12 cellular contexts compared by ENCODE assay signal in the genomic region with DNA sequence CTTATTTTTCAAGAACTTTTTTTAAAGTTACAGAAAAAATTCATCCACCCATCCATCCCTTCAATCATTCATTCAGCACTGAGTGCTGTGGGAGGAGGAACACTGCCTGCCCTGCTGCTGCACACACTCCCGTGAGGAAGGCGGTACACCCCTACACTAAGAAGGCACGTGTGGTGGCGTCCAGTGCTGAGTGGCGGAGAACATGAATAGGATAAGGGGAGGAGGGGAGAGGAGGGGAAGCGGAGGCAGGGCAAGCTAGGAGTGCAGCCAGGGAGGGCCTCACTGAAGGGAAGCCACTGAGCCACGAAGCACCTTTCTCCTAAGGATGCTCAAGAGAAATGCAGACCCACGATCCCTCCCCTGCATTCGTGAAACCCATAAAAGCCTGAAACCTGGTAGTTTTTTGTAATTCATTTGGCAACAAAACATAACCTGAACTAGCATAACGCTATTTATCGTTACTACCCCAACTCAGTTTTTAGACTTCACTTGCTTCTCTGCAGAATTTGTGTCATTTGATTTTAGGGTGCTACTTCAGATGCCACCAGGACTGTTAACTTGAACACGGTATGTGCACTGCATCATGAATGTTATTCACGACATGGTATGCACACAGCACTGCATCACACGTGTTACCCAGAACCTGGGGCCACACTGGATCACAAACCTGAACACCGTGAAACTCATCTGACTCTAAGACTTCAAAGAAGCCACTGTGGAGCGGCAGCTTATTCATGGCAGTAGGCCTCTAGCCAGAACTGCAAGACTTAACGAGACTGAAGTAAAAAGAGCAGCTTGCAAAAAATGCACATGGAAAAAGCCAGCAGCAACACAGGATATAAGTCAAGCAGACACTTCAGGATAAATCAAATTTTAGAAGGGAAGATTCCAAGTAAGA. TPM values are rescaled to one million over a fixed set of nuclear protein-coding genes. Genes with fewer than 3 reads are reported as not detected.
A peak's percentile ranks its signal among the peaks of the same experiment; 100 is the strongest.
DNase-seq lines count a peak whose midpoint lies in the region; ATAC-seq, FAIRE-seq and TF ChIP-seq lines count a peak whose summit lies in the region.
"Had no signal": no experiment of that assay in that cellular context is flagged by ENCODE, and none has a peak within 500 bp of the region (broad histone marks: within the 10 kb centered on the region; RNA-seq: fewer than 3 reads in every experiment).

No MANE protein-coding gene starts in this region.

- TF ChIP-seq CTCF in OCI-LY7 (conservative IDR thresholded peaks at IDR 0.05; ENCODE audit: low read length): no peak
- TF ChIP-seq CTCF in H1 (IDR thresholded peaks at IDR 0.05; ENCODE audit: control extremely low read depth in 1 of 3, insufficient read depth in 1 of 3, low read depth in 1 of 3, low read length in 3 of 3): no peak
- TF ChIP-seq CTCF in thyroid gland (IDR thresholded peaks at IDR 0.05): no peak
- TF ChIP-seq CTCF in heart right ventricle (IDR thresholded peaks at IDR 0.05): no peak

- H4K5ac ChIP-seq in H1 (ENCODE audit: insufficient read length, low read depth, low read length): no peak overlapping the region

- H3K27ac ChIP-seq in OCI-LY7 (ENCODE audit: low read depth, low read length, poor library complexity, severe bottlenecking) (peak overlapping the region; percentile 87), H1 (ENCODE audit: low read depth, low read length) (no peak overlapping the region), thyroid gland (no peak overlapping the region), heart right ventricle (peak overlapping the region in 1 of 10 donors; percentile 86)

- no peak overlapping the region for H3K23ac ChIP-seq in H1 (ENCODE audit: insufficient read length)

- H2AK5ac ChIP-seq in H1 (ENCODE audit: low read depth, low read length): no peak overlapping the region

- H3K18ac ChIP-seq in H1 (ENCODE audit: extremely low read depth, low read length): no peak overlapping the region

- H3K36me3 ChIP-seq in OCI-LY7 (ENCODE audit: insufficient read depth, low read length) (peaks cover 28% of the 10 kb centered on the region), H1 (ENCODE audit: control insufficient read depth in 2 of 4, insufficient read depth in 4 of 4, low read length in 3 of 4) (peaks cover 0 to 10% (median 2%) of the 10 kb centered on the region in 4 experiments; a peak in 2 of 8 replicates), thyroid gland (no peaks in the 10 kb centered on the region), heart right ventricle (peaks cover 0 to 21% (median 0%) of the 10 kb centered on the region in 9 donors)
- H3K36me3 ChIP-seq: prostate gland had no signal

- H2BK5ac ChIP-seq in H1 (ENCODE audit: low read depth, low read length): no peak overlapping the region

- CTCF ChIA-PET in OCI-LY7 (lab: Charles Lee; ENCODE audit: unreplicated experiment): interaction anchor here (0.6 to 2.0 kb wide), 4 partner anchors 36 to 189 kb away, joined by 3 to 8 read pairs (median 5); no protein-coding TSS in a partner anchor
- CTCF ChIA-PET in H1 (lab: Charles Lee; ENCODE audit: partially characterized antibody): interaction anchor here (0.6 to 5.7 kb wide), 15 partner anchors 9 to 1466 kb away, joined by 3 to 51 read pairs (median 4); no protein-coding TSS in a partner anchor

- H3K4me2 ChIP-seq in OCI-LY7 (ENCODE audit: low read length) (peak overlapping the region; percentile 96), H1 (ENCODE audit: insufficient read depth in 1 of 2, low read depth in 2 of 2, low read length in 2 of 2) (no peak overlapping the region)

- H4K8ac ChIP-seq in H1 (ENCODE audit: extremely low read depth, insufficient read depth, low read length): no peak overlapping the region

- peaks cover 72% of the 10 kb centered on the region for H3K4me1 ChIP-seq in OCI-LY7 (ENCODE audit: insufficient read depth, low read length, poor library complexity, severe bottlenecking)
- peaks cover 3 to 14% (median 9%) of the 10 kb centered on the region in 4 experiments for H3K4me1 ChIP-seq in H1 (replicated peaks in 1 of 4; ENCODE audit: control insufficient read depth in 3 of 4, insufficient read depth in 4 of 4, low read length in 3 of 4)
- H3K4me1 ChIP-seq in thyroid gland: peaks cover 16 to 27% of the 10 kb centered on the region in 2 donors
- H3K4me1 ChIP-seq in heart right ventricle: peaks cover 7 to 60% (median 20%) of the 10 kb centered on the region in 9 donors

- H3K79me2 ChIP-seq in OCI-LY7 (ENCODE audit: insufficient read depth, low read depth, low read length) (peaks cover 44% of the 10 kb centered on the region; the same call in 1 of the 2 replicates), H1 (ENCODE audit: control insufficient read depth in 1 of 2, insufficient read depth in 2 of 2, low read length in 2 of 2) (no peaks in the 10 kb centered on the region; a peak in 1 of 4 replicates)

- ATAC-seq in GM21786 (IDR thresholded peaks at IDR 0.05; ENCODE audit: unreplicated experiment): no peak
- ATAC-seq in heart right ventricle: no peak

- peak overlapping the region; percentile 54 for H4K91ac ChIP-seq in H1 (replicated peaks; ENCODE audit: insufficient read length, low read length)

- DNase-seq in OCI-LY7 (ENCODE audit: low spot score) (peak; percentile 68), H1 (ENCODE audit: low read depth in 1 of 2, low spot score in 2 of 2) (no peak), thyroid gland (no peak), heart right ventricle (no peak)
- peak; percentile 43 to 53 for DNase-seq in activated T-cell treated with anti-CD3 and anti-CD28 coated beads, Interleukin-2, amount 50 U/mL, for 48 hours
- DNase-seq in stimulated activated naive CD4-positive, alpha-beta T cell (lab: John Stamatoyannopoulos, UW): peak; percentile 13 to 66 (median 34)
- DNase-seq in effector CD8-positive, alpha-beta T cell (lab: John Stamatoyannopoulos, UW): no peak
- DNase-seq: central memory CD4-positive, alpha-beta T cell; NCI-H1417; RPMI8226 had no signal

- no peak for FAIRE-seq in H1 (lab: Jason Lieb, UNC)

- H4K20me1 ChIP-seq in OCI-LY7 (ENCODE audit: insufficient read depth, low read length): no peaks in the 10 kb centered on the region
- peaks cover 0 to 2% of the 10 kb centered on the region in 2 experiments for H4K20me1 ChIP-seq in H1 (replicated peaks in 1 of 2; ENCODE audit: control insufficient read depth in 1 of 2, insufficient read depth in 2 of 2, low read length in 2 of 2)

- H3K23me2 ChIP-seq in H1 (ENCODE audit: low read depth, low read length): peaks cover 17% of the 10 kb centered on the region; the same call in 1 of the 2 replicates

- no TSS peak for BruUV-seq in OCI-LY7 (replicated peaks; lab: Mats Ljungman, UMichigan)

- H3K9me3 ChIP-seq in OCI-LY7 (ENCODE audit: low read length) (no peaks in the 10 kb centered on the region), H1 (ENCODE audit: insufficient read depth in 2 of 2, low read depth in 1 of 2, low read length in 1 of 2) (peaks cover 6 to 8% of the 10 kb centered on the region in 2 experiments), thyroid gland (no peaks in the 10 kb centered on the region), heart right ventricle (no peaks in the 10 kb centered on the region)
- H3K9me3 ChIP-seq: prostate gland had no signal

- TF ChIP-seq POLR2A in H1 (IDR thresholded peaks at IDR 0.05; ENCODE audit: control extremely low read depth in 1 of 2, low read depth in 2 of 2, low read length in 2 of 2): no peak
- TF ChIP-seq POLR2A in thyroid gland (IDR thresholded peaks at IDR 0.05): no peak

- peak overlapping the region; percentile 79 for H3K4me3 ChIP-seq in OCI-LY7 (ENCODE audit: low read depth, low read length, poor library complexity, severe bottlenecking)
- no peak overlapping the region for H3K4me3 ChIP-seq in H1 (ENCODE audit: extremely low read depth in 1 of 4, insufficient read depth in 2 of 4, low read depth in 3 of 4, low read length in 4 of 4)
- no peak overlapping the region for H3K4me3 ChIP-seq in thyroid gland (replicated peaks in 1 of 3)
- H3K4me3 ChIP-seq in heart right ventricle: no peak overlapping the region
- H3K4me3 ChIP-seq: prostate gland had no signal

- peaks cover 0 to 6% (median 0%) of the 10 kb centered on the region in 4 experiments; a peak in 3 of 7 replicates for H3K27me3 ChIP-seq in H1 (replicated peaks in 1 of 4; ENCODE audit: control insufficient read depth in 3 of 4, extremely low read depth in 1 of 4, insufficient read depth in 3 of 4, low read length in 3 of 4)
- H3K27me3 ChIP-seq in thyroid gland: no peaks in the 10 kb centered on the region
- no peaks in the 10 kb centered on the region for H3K27me3 ChIP-seq in heart right ventricle

- H3K79me1 ChIP-seq in H1 (ENCODE audit: low read depth, low read length): peaks cover 3% of the 10 kb centered on the region

- POLR2A ChIA-PET in OCI-LY7 (lab: Charles Lee) (interaction anchor here (0.7 to 2.4 kb wide), 10 partner anchors 16 to 837 kb away, joined by 3 to 20 read pairs (median 3); partner anchors contain the start of genes CCR6 and CEP43), H1 (lab: Charles Lee; ENCODE audit: partially characterized antibody) (no interaction called here)

- no peak overlapping the region for H2AFZ ChIP-seq in OCI-LY7 (ENCODE audit: low read length)
- no peak overlapping the region for H2AFZ ChIP-seq in H1 (ENCODE audit: low read length)

- no peak overlapping the region for H2BK15ac ChIP-seq in H1 (ENCODE audit: low read length)

- no peak overlapping the region for H2BK20ac ChIP-seq in H1 (ENCODE audit: low read length)

- H2BK120ac ChIP-seq in H1 (replicated peaks; ENCODE audit: low read depth, low read length): no peak overlapping the region

- H3K9ac ChIP-seq in H1 (replicated peaks in 1 of 4; ENCODE audit: extremely low read depth in 1 of 4, low read depth in 3 of 4, low read length in 3 of 4): no peak overlapping the region

- no peak for TF ChIP-seq EP300 in H1 (IDR thresholded peaks at IDR 0.05; ENCODE audit: borderline replicate concordance in 1 of 2, low read depth in 2 of 2, low read length in 2 of 2)

- TF ChIP-seq RAD21 in H1 (IDR thresholded peaks at IDR 0.05 in 1 of 2, conservative IDR thresholded peaks at IDR 0.05 in 1 of 2; ENCODE audit: low read depth in 2 of 2, low read length in 2 of 2): no peak

- no peak overlapping the region for H3K14ac ChIP-seq in H1 (ENCODE audit: insufficient read length)

- 91% methylated on average over 17 of the region's 17 CpGs; no CpG with 5 or more reads in 1 of the 2 experiments for WGBS in H1 (ENCODE audit: extremely low coverage in 1 of 2, insufficient coverage in 1 of 2, insufficient read length in 1 of 2, insufficient replicate concordance in 2 of 2, low coverage in 1 of 2, low lambda C conversion rate in 2 of 2, missing lambda C conversion rate in 1 of 2), 2 experiments
- WGBS in thyroid gland, 2 donors: 86 to 88% methylated on average over 17 of the region's 17 CpGs
- 89 to 91% methylated on average over 17 of the region's 17 CpGs for WGBS in heart right ventricle, 2 donors

- peak overlapping the region; percentile 94 for H3K4ac ChIP-seq in H1 (replicated peaks; ENCODE audit: insufficient read length, low read depth, low read length)

- no peaks in the 10 kb centered on the region for H3K9me2 ChIP-seq in OCI-LY7 (ENCODE audit: insufficient read depth, low read length)

- no peak overlapping the region for H2BK12ac ChIP-seq in H1 (ENCODE audit: low read depth, low read length)

- no peak overlapping the region for H3K56ac ChIP-seq in H1 (replicated peaks; ENCODE audit: insufficient read length, low read depth, low read length)

- intact Hi-C loops in OCI-LY7 (cut with micrococcal nuclease; ENCODE audit: unreplicated experiment) (loop anchor here (10.0 kb wide), 1 partner anchor 608 kb away; the partner anchor contains the start of gene SFT2D1), thyroid gland (cut with DNase I) (loop anchor here (5.0 kb wide), 2 partner anchors 34 to 171 kb away; no protein-coding TSS in a partner anchor), heart right ventricle (cut with DNase I) (loop anchor here in 6 of 10 donors (5.0 to 10.0 kb wide), 4 partner anchors 44 to 176 kb away; partner anchors contain the start of gene CEP43 (in 1 of the 6))

RNA-seq across cellular contexts. Expression of gene RNASET2, which starts 3.5 kb away (rescaled TPM):
- total RNA-seq in OCI-LY7 (2014; rRNA removed; shearing (Covaris generic)): 71.7 and 87.1 TPM in 2 replicates
- total RNA-seq in OCI-LY7 (2022) (73.0 and 105 TPM in 2 replicates), thyroid gland (100 to 1,000 TPM in 2 of 4 donors, 10 to 100 TPM in 2; 51.6 to 138 (median 109) TPM), heart right ventricle (10 to 100 TPM in 7 of 10 donors, 1 to 10 TPM in 3; 7.1 to 44.3 (median 12.1) TPM)
- total RNA-seq in H1 (2021; fragmentation: NEBNext Ultra II Directional; extraction: Animal tissue kit (Norgen Biotek cat#: 25700)): 20.8 and 22.9 TPM in 2 replicates
- polyA plus RNA-seq in H1 (2011; rRNA removed) (15.7 and 20.0 TPM in 2 replicates), heart right ventricle (10 to 100 TPM in 1 of 2 donors, 1 to 10 TPM in 1; 7.3 to 26.8 TPM)
- 25.0 TPM for polyA plus RNA-seq in H1 (2011; cell fraction: cytosol; rRNA removed)
- polyA plus RNA-seq in H1 (2011; cell fraction: nucleus; rRNA removed): 20.2 TPM
- polyA plus RNA-seq in H1 (2012, experiment 1 of 2): 16.6 to 23.1 TPM (median 19.5 TPM) in 4 replicates
- polyA plus RNA-seq in H1 (2012, experiment 2 of 2): 22.5 TPM
- polyA plus RNA-seq in H1 (2013, experiment 1 of 2): 23.2 TPM
- polyA plus RNA-seq in H1 (2013, experiment 2 of 2): 22.2 TPM
- 8.1 and 12.3 TPM in 2 replicates for polyA minus RNA-seq in H1 (2011; rRNA and poly(A)+ RNA removed)
- 9.6 TPM for polyA minus RNA-seq in H1 (2011; cell fraction: cytosol; rRNA and poly(A)+ RNA removed)
- 11.1 TPM for polyA minus RNA-seq in H1 (2011; cell fraction: nucleus; rRNA and poly(A)+ RNA removed)

RNA-seq across cellular contexts. Expression of gene CEP43, which starts 46.4 kb away (rescaled TPM):
- 41.2 and 48.1 TPM in 2 replicates for total RNA-seq in OCI-LY7 (2014; rRNA removed; shearing (Covaris generic))
- total RNA-seq in OCI-LY7 (2022) (34.3 and 40.4 TPM in 2 replicates), thyroid gland (10 to 100 TPM; 30.0 to 39.9 (median 33.8) TPM), heart right ventricle (10 to 100 TPM in 6 of 10 donors, 1 to 10 TPM in 4; 7.5 to 15.0 (median 10.4) TPM)
- total RNA-seq in H1 (2021; fragmentation: NEBNext Ultra II Directional; extraction: Animal tissue kit (Norgen Biotek cat#: 25700)): 31.2 and 33.8 TPM in 2 replicates
- polyA plus RNA-seq in H1 (2011; rRNA removed) (9.9 and 12.0 TPM in 2 replicates), heart right ventricle (1 to 10 TPM; 7.8 to 8.8 TPM)
- polyA plus RNA-seq in H1 (2011; cell fraction: cytosol; rRNA removed): 20.6 TPM
- polyA plus RNA-seq in H1 (2011; cell fraction: nucleus; rRNA removed): 14.2 TPM
- polyA plus RNA-seq in H1 (2012, experiment 1 of 2): 13.6 to 28.7 TPM (median 18.0 TPM) in 4 replicates
- polyA plus RNA-seq in H1 (2012, experiment 2 of 2): 3.0 TPM
- polyA plus RNA-seq in H1 (2013, experiment 1 of 2): 15.2 TPM
- 14.7 TPM for polyA plus RNA-seq in H1 (2013, experiment 2 of 2)
- polyA minus RNA-seq in H1 (2011; rRNA and poly(A)+ RNA removed): 11.1 and 11.4 TPM in 2 replicates
- 12.2 TPM for polyA minus RNA-seq in H1 (2011; cell fraction: cytosol; rRNA and poly(A)+ RNA removed)
- polyA minus RNA-seq in H1 (2011; cell fraction: nucleus; rRNA and poly(A)+ RNA removed): 23.6 TPM

Comparison
In these comparisons a context has a peak if more than half of its experiments do, and no peak if none do; other contexts are left out.
1. DNase-seq: peak in OCI-LY7 (single experiment), activated T-cell treated with anti-CD3 and anti-CD28 coated beads, Interleukin-2, amount 50 U/mL, for 48 hours (2 of 2) and stimulated activated naive CD4-positive, alpha-beta T cell (6 of 6); none in H1 (0 of 2), thyroid gland (0 of 2), heart right ventricle (0 of 2) and effector CD8-positive, alpha-beta T cell (single experiment).